8 cellular contexts compared by ENCODE assay signal in genomic region chr3:44058022-44058867, GRCh38.
A peak's percentile ranks its signal among the peaks of the same experiment; 100 is the strongest.
DNase-seq lines count a peak whose midpoint lies in the region; ATAC-seq and TF ChIP-seq lines count a peak whose summit lies in the region.

No MANE protein-coding gene starts in this region.

- H3K9me3 ChIP-seq in tibial nerve = no peaks in the 10 kb centered on the region

- H3K4me1 ChIP-seq in tibial nerve = no peaks in the 10 kb centered on the region

- TF ChIP-seq CTCF in GM13976 (IDR thresholded peaks at IDR 0.05; ENCODE audit: borderline replicate concordance, control extremely low read depth, extremely low read depth, insufficient read depth, missing control alignments) (no peak), tibial nerve (IDR thresholded peaks at IDR 0.05) (no peak)

- TF ChIP-seq POLR2A in tibial nerve (IDR thresholded peaks at IDR 0.05) = no peak

- 35 to 40% methylated on average over 7 to 15 of the region's 15 CpGs for WGBS in tibial nerve, 2 donors

- peak; percentile 80 for DNase-seq in GM13976 (ENCODE audit: low spot score)
- DNase-seq in HPDE6-E6E7 (ENCODE audit: extremely low spot score) = peak; percentile 22
- DNase-seq in activated CD8-positive, alpha-beta memory T cell treated with anti-CD3 and anti-CD28 coated beads, Interleukin-2, amount 50 U/mL, for 4 hours = peak; percentile 44
- DNase-seq in kidney tubule cell (ENCODE audit: low spot score) = peak; percentile 59
- no peak for DNase-seq in NCI-H2171 treated with DMSO at 0.1 percent for 48 hours (lab: John Stamatoyannopoulos, UW)
- no peak for DNase-seq in tibial nerve (ENCODE audit: low spot score in 2 of 2)
- no peak for DNase-seq in substantia nigra (lab: John Stamatoyannopoulos, UW)

- H3K4me3 ChIP-seq in tibial nerve = no peak overlapping the region

- no peaks in the 10 kb centered on the region for H3K27me3 ChIP-seq in tibial nerve

- in situ Hi-C loops in GM13976 (cut with MboI; ENCODE audit: low sequenced_read_pairs, unreplicated experiment) = no loop called here

- peak; percentile 92 for ATAC-seq in GM21528 (IDR thresholded peaks at IDR 0.05; ENCODE audit: low FRiP score, unreplicated experiment)

- no peak for TF ChIP-seq EP300 in tibial nerve (IDR thresholded peaks at IDR 0.05)

- H3K27ac ChIP-seq in tibial nerve = no peak overlapping the region
- H3K27ac ChIP-seq in substantia nigra (ENCODE audit: low read depth, low read length, poor library complexity, severe bottlenecking) = no peak overlapping the region

- no peaks in the 10 kb centered on the region for H3K36me3 ChIP-seq in tibial nerve

Comparison
In these comparisons a context has a peak if more than half of its experiments do, and no peak if none do; other contexts are left out.
1. DNase-seq: peak in GM13976 (single experiment), HPDE6-E6E7 (single experiment), activated CD8-positive, alpha-beta memory T cell treated with anti-CD3 and anti-CD28 coated beads, Interleukin-2, amount 50 U/mL, for 4 hours (single experiment) and kidney tubule cell (single experiment); none in NCI-H2171 treated with DMSO at 0.1 percent for 48 hours (single experiment), tibial nerve (0 of 2) and substantia nigra (0 of 49).